ENCODE assay signal across 27 cellular contexts in genomic region chr1:1395166-1395565, GRCh38. TPM values are rescaled to one million over a fixed set of nuclear protein-coding genes. Genes with fewer than 3 reads are reported as not detected.
DNase-seq lines count a peak whose midpoint lies in the region; ATAC-seq, FAIRE-seq and TF ChIP-seq lines count a peak whose summit lies in the region.
"Had no signal": no experiment of that assay in that cellular context is flagged by ENCODE, and none has a peak within 500 bp of the region (broad histone marks: within the 10 kb centered on the region; RNA-seq: fewer than 3 reads in every experiment).

No MANE protein-coding gene starts in this region.

- in situ Hi-C loops in HepG2 (cut with HindIII; ENCODE audit: extremely low pct_ligation_motif_present, low pct_unique_long_range_greater_than_20kb), result no loop called here

- intact Hi-C loops in HepG2 (cut with micrococcal nuclease; ENCODE audit: unreplicated experiment) (no loop called here), right lobe of liver (cut with DNase I) (no loop called here)

- H3K27me3 Mint-ChIP-seq in T-helper 1 cell treated with Interleukin-12 subunit alpha and Interleukin-12 subunit beta and Interleukin-4 antibody, amounts not matched to agents 30 μg/mL and 1 μg/mL, for 36 hours (ENCODE audit: low read depth), result no peaks in the 10 kb centered on the region
- H3K27me3 Mint-ChIP-seq in glutamatergic neuron (ENCODE audit: unreplicated experiment) (no peaks in the 10 kb centered on the region), type B pancreatic cell (no peaks in the 10 kb centered on the region)
- H3K27me3 Mint-ChIP-seq: central memory CD8-positive, alpha-beta T cell had no signal

- peak overlapping the region; percentile 7 for H3K4me3 Mint-ChIP-seq in T-helper 1 cell treated with Interleukin-12 subunit alpha and Interleukin-12 subunit beta and Interleukin-4 antibody, amounts not matched to agents 30 μg/mL and 1 μg/mL, for 36 hours
- peak overlapping the region; percentile 39 for H3K4me3 Mint-ChIP-seq in glutamatergic neuron (ENCODE audit: unreplicated experiment)
- H3K4me3 Mint-ChIP-seq in type B pancreatic cell, result peak overlapping the region; percentile 24
- H3K4me3 Mint-ChIP-seq: central memory CD8-positive, alpha-beta T cell had no signal

- CTCF ChIA-PET in HepG2 (lab: Yijun Ruan, JAX; ENCODE audit: low intra/inter-chr PET ratio, low total read pairs), result no interaction called here

- H3K36me3 Mint-ChIP-seq in T-helper 1 cell treated with Interleukin-12 subunit alpha and Interleukin-12 subunit beta and Interleukin-4 antibody, amounts not matched to agents 30 μg/mL and 1 μg/mL, for 36 hours (ENCODE audit: low read depth), result peaks cover 52% of the 10 kb centered on the region
- H3K36me3 Mint-ChIP-seq in glutamatergic neuron (ENCODE audit: unreplicated experiment), result no peaks in the 10 kb centered on the region
- peaks cover 33% of the 10 kb centered on the region for H3K36me3 Mint-ChIP-seq in type B pancreatic cell

- 96% methylated on average over 11 of the region's 11 CpGs for WGBS in HepG2 (ENCODE audit: low lambda C conversion rate)
- WGBS in right lobe of liver (ENCODE audit: insufficient coverage, low coverage, low lambda C conversion rate, missing lambda C conversion rate), result 91% methylated on average over 9 of the region's 11 CpGs

- H3K27ac Mint-ChIP-seq in T-helper 1 cell treated with Interleukin-12 subunit alpha and Interleukin-12 subunit beta and Interleukin-4 antibody, amounts not matched to agents 30 μg/mL and 1 μg/mL, for 36 hours, result no peak overlapping the region
- H3K27ac Mint-ChIP-seq in glutamatergic neuron (ENCODE audit: unreplicated experiment), result peak overlapping the region; percentile 64
- peak overlapping the region; percentile 7 for H3K27ac Mint-ChIP-seq in type B pancreatic cell

- no peak for ATAC-seq in HepG2
- ATAC-seq in right lobe of liver, result no peak

- H3K9me3 Mint-ChIP-seq in T-helper 1 cell treated with Interleukin-12 subunit alpha and Interleukin-12 subunit beta and Interleukin-4 antibody, amounts not matched to agents 30 μg/mL and 1 μg/mL, for 36 hours, result no peaks in the 10 kb centered on the region
- peaks cover 11% of the 10 kb centered on the region for H3K9me3 Mint-ChIP-seq in glutamatergic neuron (ENCODE audit: unreplicated experiment)
- H3K9me3 Mint-ChIP-seq in type B pancreatic cell, result no peaks in the 10 kb centered on the region
- H3K9me3 Mint-ChIP-seq: central memory CD8-positive, alpha-beta T cell had no signal

- no peak for DNase-seq in T-helper 1 cell
- no peak for DNase-seq in HepG2 (ENCODE audit: low spot score)
- DNase-seq in right lobe of liver, result no peak
- DNase-seq in glutamatergic neuron, result no peak
- DNase-seq in type B pancreatic cell (ENCODE audit: extremely low spot score, unreplicated experiment), result no peak
- no peak for DNase-seq in DMS153 treated with DMSO at 0.1 percent for 48 hours (lab: John Stamatoyannopoulos, UW; ENCODE audit: unreplicated experiment)
- no peak for DNase-seq in D721Med (ENCODE audit: insufficient read length, low spot score)
- DNase-seq: activated CD4-positive, CD25-positive, alpha-beta regulatory T cell treated with anti-CD3 and anti-CD28 coated beads, Interleukin-2, amount 50 U/mL, for 72 hours; activated effector memory CD4-positive, alpha-beta T cell treated with anti-CD3 and anti-CD28 coated beads, Interleukin-2, amount 50 U/mL, for 16 hours; anterior cingulate cortex; DMS79 treated with DMSO at 0.1 percent for 48 hours; NCI-H146; NCI-H510A; NK-92 treated with Interleukin-12 subunit alpha and Interleukin-12 subunit beta, amount 100 ng/mL, for 24 hours; nucleus accumbens; substantia nigra had no signal

- H3K4me3 ChIP-seq in HepG2 (replicated peaks in 1 of 3; ENCODE audit: insufficient read depth in 1 of 3, low read depth in 2 of 3, low read length in 3 of 3) (no peak overlapping the region), right lobe of liver (no peak overlapping the region)

- H3K36me3 ChIP-seq in HepG2 (replicated peaks in 1 of 2; ENCODE audit: control insufficient read depth in 1 of 2, insufficient read depth in 2 of 2, low read length in 2 of 2) (peaks cover 28 to 67% of the 10 kb centered on the region in 2 experiments), right lobe of liver (peaks cover 13 to 78% (median 43%) of the 10 kb centered on the region in 4 donors)

- POLR2A ChIA-PET in HepG2 (lab: Yijun Ruan, JAX), result interaction anchor here (0.7 to 2.1 kb wide), 3 partner anchors 8 to 13 kb away, joined by 3 to 4 read pairs (median 3); no protein-coding TSS in a partner anchor

- H2AFZ ChIP-seq in HepG2 (ENCODE audit: low read length), result no peak overlapping the region

- no peak overlapping the region for H3K9ac ChIP-seq in HepG2 (ENCODE audit: insufficient read depth, low read depth, low read length)

- peaks cover 17% of the 10 kb centered on the region for H3K4me1 ChIP-seq in HepG2 (ENCODE audit: insufficient read depth, low read length)
- peaks cover 0 to 8% (median 2%) of the 10 kb centered on the region in 4 donors for H3K4me1 ChIP-seq in right lobe of liver

- H4K20me1 ChIP-seq in HepG2 (ENCODE audit: insufficient read depth, low read length), result peaks cover 3% of the 10 kb centered on the region; the same call in 1 of the 2 replicates

- no peak for FAIRE-seq in HepG2 (lab: Jason Lieb, UNC)
- FAIRE-seq in D721Med (lab: Jason Lieb, UNC), result no peak
- FAIRE-seq: endothelial cell of umbilical vein, GM18507, HTR-8/SVneo, kidney, TTC549 had no signal

- H3K9me3 ChIP-seq in HepG2 (ENCODE audit: low read length) (no peaks in the 10 kb centered on the region), right lobe of liver (no peaks in the 10 kb centered on the region)

- H3K27ac ChIP-seq in HepG2 (ENCODE audit: extremely low read length, insufficient read depth, low read length) (no peak overlapping the region), right lobe of liver (no peak overlapping the region)
- H3K27ac ChIP-seq: 22Rv1 had no signal

- TF ChIP-seq CTCF in HepG2 (CRISPR knock-in tag; IDR thresholded peaks at IDR 0.05), result no peak
- TF ChIP-seq CTCF in right lobe of liver (IDR thresholded peaks at IDR 0.05), result no peak
- TF ChIP-seq CTCF in glutamatergic neuron (IDR thresholded peaks at IDR 0.05; ENCODE audit: partially characterized antibody, unreplicated experiment), result no peak
- TF ChIP-seq CTCF in type B pancreatic cell (conservative IDR thresholded peaks at IDR 0.05), result no peak
- TF ChIP-seq CTCF in D721Med (IDR thresholded peaks at IDR 0.05; ENCODE audit: insufficient read depth, missing control alignments), result no peak

- no TSS peak for BruUV-seq in HepG2 (replicated peaks; lab: Mats Ljungman, UMichigan)

- H3K4me1 Mint-ChIP-seq in T-helper 1 cell treated with Interleukin-12 subunit alpha and Interleukin-12 subunit beta and Interleukin-4 antibody, amounts not matched to agents 30 μg/mL and 1 μg/mL, for 36 hours (ENCODE audit: low read depth), result peaks cover 17% of the 10 kb centered on the region
- H3K4me1 Mint-ChIP-seq in glutamatergic neuron (ENCODE audit: low read depth, unreplicated experiment) (peaks cover 6% of the 10 kb centered on the region), type B pancreatic cell (ENCODE audit: unreplicated experiment) (peaks cover 4% of the 10 kb centered on the region)

- H3K27me3 ChIP-seq in HepG2 (ENCODE audit: control insufficient read depth in 1 of 2, insufficient read depth in 2 of 2, low read length in 2 of 2), result no peaks in the 10 kb centered on the region
- H3K27me3 ChIP-seq in right lobe of liver, result no peaks in the 10 kb centered on the region

- TF ChIP-seq RAD21 in HepG2 (CRISPR knock-in tag; IDR thresholded peaks at IDR 0.05), result no peak

- no peak for TF ChIP-seq EP300 in HepG2 (IDR thresholded peaks at IDR 0.05; ENCODE audit: low read depth in 2 of 2, low read length in 2 of 2)
- TF ChIP-seq EP300 in HepG2 (CRISPR knock-in tag; IDR thresholded peaks at IDR 0.05; ENCODE audit: borderline replicate concordance), result no peak

- no peak overlapping the region for H3K4me2 ChIP-seq in HepG2 (ENCODE audit: low read depth, low read length)

- TF ChIP-seq POLR2A in HepG2 (IDR thresholded peaks at IDR 0.05; ENCODE audit: insufficient read depth in 1 of 2, low read depth in 2 of 2, low read length in 2 of 2), result no peak
- TF ChIP-seq POLR2A in right lobe of liver (IDR thresholded peaks at IDR 0.05), result no peak

- H3K79me2 ChIP-seq in HepG2 (ENCODE audit: insufficient read depth, low read length), result peaks cover 44% of the 10 kb centered on the region

RNA-seq across cellular contexts. Expression of gene CCNL2, which starts 4.0 kb away (rescaled TPM):
- total RNA-seq in HepG2 (2016; rRNA removed; fragmentation: Illumina TruSeq; extraction: Trizol) (19.6 and 105 TPM in 2 replicates), right lobe of liver (100 to 1,000 TPM in 4 of 6 experiments, 10 to 100 TPM in 2; 80.8 to 127 (median 101) TPM), glutamatergic neuron (ENCODE audit: unreplicated experiment) (394 TPM), type B pancreatic cell (ENCODE audit: low replicate concordance) (194 and 298 TPM in 2 replicates)
- total RNA-seq in HepG2 (2016; cell fraction: cytosol; rRNA removed; fragmentation: Illumina TruSeq; extraction: Trizol; ENCODE audit: low read depth), result 23.1 and 23.2 TPM in 2 replicates
- total RNA-seq in HepG2 (2016; cell fraction: insoluble cytoplasmic fraction; rRNA removed; fragmentation: Illumina TruSeq; extraction: Trizol), result 18.4 and 112 TPM in 2 replicates
- total RNA-seq in HepG2 (2016; cell fraction: membrane; rRNA removed; fragmentation: Illumina TruSeq; extraction: Trizol), result 21.7 and 25.3 TPM in 2 replicates
- total RNA-seq in HepG2 (2016; cell fraction: nucleus; rRNA removed; fragmentation: Illumina TruSeq; extraction: Trizol), result 252 and 278 TPM in 2 replicates
- 340 and 452 TPM in 2 replicates for polyA plus RNA-seq in HepG2 (2011; rRNA removed)
- polyA plus RNA-seq in HepG2 (2011; cell fraction: cytosol; rRNA removed), result 47.9 and 55.8 TPM in 2 replicates
- 3,874 and 4,178 TPM in 2 replicates for polyA plus RNA-seq in HepG2 (2011; cell fraction: nucleus; rRNA removed)
- 208 and 270 TPM in 2 replicates for polyA plus RNA-seq in HepG2 (2012)
- 4.2 TPM in 2 replicates for polyA plus RNA-seq in HepG2 (2016; cell fraction: cytosol; fragmentation: Illumina TruSeq; extraction: Trizol; ENCODE audit: low read depth)
- polyA plus RNA-seq in HepG2 (2016; cell fraction: insoluble cytoplasmic fraction; fragmentation: Illumina TruSeq; extraction: Trizol; ENCODE audit: low read depth), result 20.7 and 27.8 TPM in 2 replicates
- 9.4 TPM in 2 replicates for polyA plus RNA-seq in HepG2 (2016; cell fraction: membrane; fragmentation: Illumina TruSeq; extraction: Trizol; ENCODE audit: low read depth)
- 821 and 868 TPM in 2 replicates for polyA plus RNA-seq in HepG2 (2016; cell fraction: nucleus; fragmentation: Illumina TruSeq; extraction: Trizol; ENCODE audit: insufficient read depth, low read depth)
- polyA minus RNA-seq in HepG2 (2011; rRNA and poly(A)+ RNA removed; ENCODE audit: low replicate concordance), result 74.3 and 99.2 TPM in 2 replicates
- polyA minus RNA-seq in HepG2 (2011; cell fraction: cytosol; rRNA and poly(A)+ RNA removed), result 17.2 and 18.4 TPM in 2 replicates
- 560 and 630 TPM in 2 replicates for polyA minus RNA-seq in HepG2 (2011; cell fraction: nucleus; rRNA and poly(A)+ RNA removed)

RNA-seq across cellular contexts. Expression of gene MRPL20, which starts 11.9 kb away (rescaled TPM):
- total RNA-seq in HepG2 (2016; rRNA removed; fragmentation: Illumina TruSeq; extraction: Trizol) (127 and 175 TPM in 2 replicates), right lobe of liver (10 to 100 TPM; 44.1 to 91.2 (median 56.5) TPM), glutamatergic neuron (ENCODE audit: unreplicated experiment) (98.6 TPM), type B pancreatic cell (ENCODE audit: low replicate concordance) (98.9 and 108 TPM in 2 replicates)
- 95.7 and 120 TPM in 2 replicates for total RNA-seq in HepG2 (2016; cell fraction: cytosol; rRNA removed; fragmentation: Illumina TruSeq; extraction: Trizol; ENCODE audit: low read depth)
- total RNA-seq in HepG2 (2016; cell fraction: insoluble cytoplasmic fraction; rRNA removed; fragmentation: Illumina TruSeq; extraction: Trizol), result 134 and 183 TPM in 2 replicates
- total RNA-seq in HepG2 (2016; cell fraction: membrane; rRNA removed; fragmentation: Illumina TruSeq; extraction: Trizol), result 123 and 133 TPM in 2 replicates
- total RNA-seq in HepG2 (2016; cell fraction: nucleus; rRNA removed; fragmentation: Illumina TruSeq; extraction: Trizol), result 46.7 and 58.9 TPM in 2 replicates
- polyA plus RNA-seq in HepG2 (2011; rRNA removed), result 59.0 and 59.2 TPM in 2 replicates
- polyA plus RNA-seq in HepG2 (2011; cell fraction: cytosol; rRNA removed), result 66.2 and 67.4 TPM in 2 replicates
- 66.3 and 68.1 TPM in 2 replicates for polyA plus RNA-seq in HepG2 (2011; cell fraction: nucleus; rRNA removed)
- 76.2 and 77.0 TPM in 2 replicates for polyA plus RNA-seq in HepG2 (2012)
- polyA plus RNA-seq in HepG2 (2016; cell fraction: cytosol; fragmentation: Illumina TruSeq; extraction: Trizol; ENCODE audit: low read depth), result 118 and 143 TPM in 2 replicates
- polyA plus RNA-seq in HepG2 (2016; cell fraction: insoluble cytoplasmic fraction; fragmentation: Illumina TruSeq; extraction: Trizol; ENCODE audit: low read depth), result 188 and 207 TPM in 2 replicates
- 122 and 127 TPM in 2 replicates for polyA plus RNA-seq in HepG2 (2016; cell fraction: membrane; fragmentation: Illumina TruSeq; extraction: Trizol; ENCODE audit: low read depth)
- polyA plus RNA-seq in HepG2 (2016; cell fraction: nucleus; fragmentation: Illumina TruSeq; extraction: Trizol; ENCODE audit: insufficient read depth, low read depth), result 127 and 138 TPM in 2 replicates
- polyA minus RNA-seq in HepG2 (2011; rRNA and poly(A)+ RNA removed; ENCODE audit: low replicate concordance), result 58.2 and 96.6 TPM in 2 replicates
- polyA minus RNA-seq in HepG2 (2011; cell fraction: cytosol; rRNA and poly(A)+ RNA removed), result 26.2 and 30.6 TPM in 2 replicates
- 29.2 and 39.5 TPM in 2 replicates for polyA minus RNA-seq in HepG2 (2011; cell fraction: nucleus; rRNA and poly(A)+ RNA removed)

RNA-seq across cellular contexts. Expression of gene AURKAIP1, which starts 20.2 kb away (rescaled TPM):
- 161 and 175 TPM in 2 replicates for total RNA-seq in HepG2 (2016; rRNA removed; fragmentation: Illumina TruSeq; extraction: Trizol)
- 241 and 331 TPM in 2 replicates for total RNA-seq in HepG2 (2016; cell fraction: cytosol; rRNA removed; fragmentation: Illumina TruSeq; extraction: Trizol; ENCODE audit: low read depth)
- total RNA-seq in HepG2 (2016; cell fraction: insoluble cytoplasmic fraction; rRNA removed; fragmentation: Illumina TruSeq; extraction: Trizol), result 166 and 180 TPM in 2 replicates
- total RNA-seq in HepG2 (2016; cell fraction: membrane; rRNA removed; fragmentation: Illumina TruSeq; extraction: Trizol), result 203 and 269 TPM in 2 replicates
- 65.3 and 65.7 TPM in 2 replicates for total RNA-seq in HepG2 (2016; cell fraction: nucleus; rRNA removed; fragmentation: Illumina TruSeq; extraction: Trizol)
- polyA plus RNA-seq in HepG2 (2011; rRNA removed), result 64.6 and 69.5 TPM in 2 replicates
- polyA plus RNA-seq in HepG2 (2011; cell fraction: cytosol; rRNA removed), result 51.1 and 98.6 TPM in 2 replicates
- 63.9 and 74.1 TPM in 2 replicates for polyA plus RNA-seq in HepG2 (2011; cell fraction: nucleus; rRNA removed)
- 48.0 and 50.3 TPM in 2 replicates for polyA plus RNA-seq in HepG2 (2012)
- 247 and 325 TPM in 2 replicates for polyA plus RNA-seq in HepG2 (2016; cell fraction: cytosol; fragmentation: Illumina TruSeq; extraction: Trizol; ENCODE audit: low read depth)
- polyA plus RNA-seq in HepG2 (2016; cell fraction: insoluble cytoplasmic fraction; fragmentation: Illumina TruSeq; extraction: Trizol; ENCODE audit: low read depth), result 159 and 164 TPM in 2 replicates
- polyA plus RNA-seq in HepG2 (2016; cell fraction: membrane; fragmentation: Illumina TruSeq; extraction: Trizol; ENCODE audit: low read depth), result 168 and 213 TPM in 2 replicates
- polyA plus RNA-seq in HepG2 (2016; cell fraction: nucleus; fragmentation: Illumina TruSeq; extraction: Trizol; ENCODE audit: insufficient read depth, low read depth), result 120 TPM in 2 replicates
- 15.2 and 21.3 TPM in 2 replicates for polyA minus RNA-seq in HepG2 (2011; rRNA and poly(A)+ RNA removed; ENCODE audit: low replicate concordance)
- polyA minus RNA-seq in HepG2 (2011; cell fraction: cytosol; rRNA and poly(A)+ RNA removed), result 17.7 and 18.0 TPM in 2 replicates
- 11.1 and 11.9 TPM in 2 replicates for polyA minus RNA-seq in HepG2 (2011; cell fraction: nucleus; rRNA and poly(A)+ RNA removed)
- total RNA-seq in right lobe of liver, result 100 to 1,000 TPM in 3 of 6 experiments, 10 to 100 TPM in 3; 70.0 to 140 (median 104) TPM
- total RNA-seq in glutamatergic neuron (ENCODE audit: unreplicated experiment), result 130 TPM
- total RNA-seq in type B pancreatic cell (ENCODE audit: low replicate concordance), result 122 and 143 TPM in 2 replicates

RNA-seq across cellular contexts. Expression of gene ANKRD65, which starts 25.9 kb away (rescaled TPM):
- 28.3 and 30.1 TPM in 2 replicates for total RNA-seq in HepG2 (2016; rRNA removed; fragmentation: Illumina TruSeq; extraction: Trizol)
- total RNA-seq in HepG2 (2016; cell fraction: cytosol; rRNA removed; fragmentation: Illumina TruSeq; extraction: Trizol; ENCODE audit: low read depth), result 5.3 and 5.6 TPM in 2 replicates
- 28.5 and 29.3 TPM in 2 replicates for total RNA-seq in HepG2 (2016; cell fraction: insoluble cytoplasmic fraction; rRNA removed; fragmentation: Illumina TruSeq; extraction: Trizol)
- 16.0 and 16.3 TPM in 2 replicates for total RNA-seq in HepG2 (2016; cell fraction: membrane; rRNA removed; fragmentation: Illumina TruSeq; extraction: Trizol)
- 18.0 and 19.5 TPM in 2 replicates for total RNA-seq in HepG2 (2016; cell fraction: nucleus; rRNA removed; fragmentation: Illumina TruSeq; extraction: Trizol)
- 12.1 and 13.2 TPM in 2 replicates for polyA plus RNA-seq in HepG2 (2011; rRNA removed)
- polyA plus RNA-seq in HepG2 (2011; cell fraction: cytosol; rRNA removed), result 13.0 and 16.9 TPM in 2 replicates
- polyA plus RNA-seq in HepG2 (2011; cell fraction: nucleus; rRNA removed), result 27.8 and 28.7 TPM in 2 replicates
- 7.1 and 8.2 TPM in 2 replicates for polyA plus RNA-seq in HepG2 (2012)
- polyA plus RNA-seq in HepG2 (2016; cell fraction: cytosol; fragmentation: Illumina TruSeq; extraction: Trizol; ENCODE audit: low read depth), result 5.0 TPM in 2 replicates
- polyA plus RNA-seq in HepG2 (2016; cell fraction: insoluble cytoplasmic fraction; fragmentation: Illumina TruSeq; extraction: Trizol; ENCODE audit: low read depth), result 30.0 and 31.6 TPM in 2 replicates
- polyA plus RNA-seq in HepG2 (2016; cell fraction: membrane; fragmentation: Illumina TruSeq; extraction: Trizol; ENCODE audit: low read depth), result 11.4 and 12.1 TPM in 2 replicates
- polyA plus RNA-seq in HepG2 (2016; cell fraction: nucleus; fragmentation: Illumina TruSeq; extraction: Trizol; ENCODE audit: insufficient read depth, low read depth), result 45.0 and 48.7 TPM in 2 replicates
- 9.7 TPM in 1 of 2 replicates, not detected in the other for polyA minus RNA-seq in HepG2 (2011; rRNA and poly(A)+ RNA removed; ENCODE audit: low replicate concordance)
- polyA minus RNA-seq in HepG2 (2011; cell fraction: cytosol; rRNA and poly(A)+ RNA removed), result 5.6 and 6.6 TPM in 2 replicates
- polyA minus RNA-seq in HepG2 (2011; cell fraction: nucleus; rRNA and poly(A)+ RNA removed), result 2.6 and 3.6 TPM in 2 replicates
- under 1 TPM; 0.19 to 0.89 (median 0.35) TPM for total RNA-seq in right lobe of liver
- total RNA-seq in glutamatergic neuron (ENCODE audit: unreplicated experiment), result 38.4 TPM
- 7.6 and 11.1 TPM in 2 replicates for total RNA-seq in type B pancreatic cell (ENCODE audit: low replicate concordance)
- total RNA-seq: glomerular endothelial cell, H4 had no signal

RNA-seq across cellular contexts. Expression of gene MXRA8, which starts 36.8 kb away (rescaled TPM):
- total RNA-seq in HepG2 (2016; rRNA removed; fragmentation: Illumina TruSeq; extraction: Trizol), result 5.4 and 19.8 TPM in 2 replicates
- 4.4 and 6.1 TPM in 2 replicates for total RNA-seq in HepG2 (2016; cell fraction: cytosol; rRNA removed; fragmentation: Illumina TruSeq; extraction: Trizol; ENCODE audit: low read depth)
- total RNA-seq in HepG2 (2016; cell fraction: insoluble cytoplasmic fraction; rRNA removed; fragmentation: Illumina TruSeq; extraction: Trizol), result 5.2 and 18.5 TPM in 2 replicates
- 9.0 and 10.5 TPM in 2 replicates for total RNA-seq in HepG2 (2016; cell fraction: membrane; rRNA removed; fragmentation: Illumina TruSeq; extraction: Trizol)
- total RNA-seq in HepG2 (2016; cell fraction: nucleus; rRNA removed; fragmentation: Illumina TruSeq; extraction: Trizol), result 15.6 and 22.5 TPM in 2 replicates
- 44.8 and 71.0 TPM in 2 replicates for polyA plus RNA-seq in HepG2 (2011; rRNA removed)
- 35.7 and 49.1 TPM in 2 replicates for polyA plus RNA-seq in HepG2 (2011; cell fraction: cytosol; rRNA removed)
- polyA plus RNA-seq in HepG2 (2011; cell fraction: nucleus; rRNA removed), result 279 and 296 TPM in 2 replicates
- polyA plus RNA-seq in HepG2 (2012), result 22.6 and 42.3 TPM in 2 replicates
- 4.9 and 5.3 TPM in 2 replicates for polyA plus RNA-seq in HepG2 (2016; cell fraction: cytosol; fragmentation: Illumina TruSeq; extraction: Trizol; ENCODE audit: low read depth)
- polyA plus RNA-seq in HepG2 (2016; cell fraction: insoluble cytoplasmic fraction; fragmentation: Illumina TruSeq; extraction: Trizol; ENCODE audit: low read depth), result 6.0 and 9.7 TPM in 2 replicates
- 10.7 and 11.1 TPM in 2 replicates for polyA plus RNA-seq in HepG2 (2016; cell fraction: membrane; fragmentation: Illumina TruSeq; extraction: Trizol; ENCODE audit: low read depth)
- polyA plus RNA-seq in HepG2 (2016; cell fraction: nucleus; fragmentation: Illumina TruSeq; extraction: Trizol; ENCODE audit: insufficient read depth, low read depth), result 56.0 and 64.0 TPM in 2 replicates
- polyA minus RNA-seq in HepG2 (2011; rRNA and poly(A)+ RNA removed; ENCODE audit: low replicate concordance), result 0.26 and 46.5 TPM in 2 replicates
- polyA minus RNA-seq in HepG2 (2011; cell fraction: cytosol; rRNA and poly(A)+ RNA removed), result 16.7 and 21.9 TPM in 2 replicates
- 11.8 and 16.9 TPM in 2 replicates for polyA minus RNA-seq in HepG2 (2011; cell fraction: nucleus; rRNA and poly(A)+ RNA removed)
- total RNA-seq in right lobe of liver, result 10 to 100 TPM in 2 of 6 experiments, 1 to 10 TPM in 4; 2.2 to 11.9 (median 3.3) TPM
- total RNA-seq in glutamatergic neuron (ENCODE audit: unreplicated experiment), result 7.7 TPM
- total RNA-seq in type B pancreatic cell (ENCODE audit: low replicate concordance), result 17.6 and 78.1 TPM in 2 replicates
- total RNA-seq: dermis microvascular lymphatic vessel endothelial cell had no signal
